In the genomic region with DNA sequence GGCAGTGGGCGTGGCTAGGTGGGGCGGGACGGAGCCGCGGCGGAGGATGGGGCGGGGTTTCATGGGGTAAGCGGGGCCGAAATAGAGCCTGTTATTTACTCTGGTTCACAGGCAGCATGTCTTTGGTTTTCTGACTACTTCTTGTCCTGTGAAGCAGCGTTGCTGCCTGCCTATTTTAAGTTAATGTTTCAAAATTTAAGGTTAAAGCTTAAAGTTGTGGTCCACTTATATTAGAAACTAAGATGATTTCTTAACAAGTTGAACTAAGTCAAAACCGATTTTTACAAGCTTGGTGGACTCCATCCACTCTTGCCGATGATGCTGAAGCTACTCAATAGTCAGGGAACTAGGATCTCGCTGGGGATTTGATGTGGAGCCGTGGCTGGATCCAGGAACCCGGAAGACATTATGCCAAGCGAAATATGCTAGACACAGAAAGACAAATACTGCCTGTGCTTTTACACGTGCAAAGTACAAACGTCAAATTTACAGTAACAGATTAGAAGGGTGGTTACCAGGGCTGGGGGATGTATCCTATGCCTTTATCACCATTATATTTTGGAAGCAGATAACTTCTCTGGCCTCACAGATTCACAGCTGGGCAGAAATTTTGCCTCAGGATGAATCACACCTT, we compare ENCODE assay signal across 8 cellular contexts. TPM values are rescaled to one million over a fixed set of nuclear protein-coding genes. Genes with fewer than 3 reads are reported as not detected.
A peak's percentile ranks its signal among the peaks of the same experiment; 100 is the strongest.
DNase-seq lines count a peak whose midpoint lies in the region; ATAC-seq and TF ChIP-seq lines count a peak whose summit lies in the region.

No MANE protein-coding gene starts in this region.

- H3K9me3 Mint-ChIP-seq in naive thymus-derived CD8-positive, alpha-beta T cell: peaks cover 0 to 25% (median 18%) of the 10 kb centered on the region in 9 donors

- no peak for TF ChIP-seq POLR2A in IMR-90 (IDR thresholded peaks at IDR 0.05; ENCODE audit: low read depth, low read length)
- TF ChIP-seq POLR2A in breast epithelium (IDR thresholded peaks at IDR 0.05): no peak

- H4K5ac ChIP-seq in IMR-90 (ENCODE audit: low read depth, low read length): peak overlapping the region; percentile 32; the same call in 1 of the 2 replicates

- H2BK5ac ChIP-seq in IMR-90 (ENCODE audit: low read depth, low read length, poor library complexity, severe bottlenecking): no peak overlapping the region

- H3K4me1 Mint-ChIP-seq in naive thymus-derived CD8-positive, alpha-beta T cell: peaks cover 20 to 38% (median 36%) of the 10 kb centered on the region in 4 donors

- peak overlapping the region; percentile 52 for H3K4me2 ChIP-seq in IMR-90 (ENCODE audit: low read depth, low read length)

- H3K36me3 ChIP-seq in IMR-90 (ENCODE audit: control insufficient read depth, insufficient read depth, low read length) (peaks cover 2% of the 10 kb centered on the region), breast epithelium (no peaks in the 10 kb centered on the region)

- H3K79me1 ChIP-seq in IMR-90 (ENCODE audit: low read depth in 1 of 2, low read length in 2 of 2): peaks cover 14 to 21% of the 10 kb centered on the region in 2 experiments

- no peak overlapping the region for H2AK5ac ChIP-seq in IMR-90 (ENCODE audit: low read depth, low read length)

- peak overlapping the region; percentile 68; the same call in 1 of the 2 replicates for H3K14ac ChIP-seq in IMR-90 (replicated peaks; ENCODE audit: low read depth, low read length)

- peak overlapping the region; percentile 89 for H2AFZ ChIP-seq in IMR-90 (replicated peaks; ENCODE audit: low read length, poor library complexity)

- no peak overlapping the region for H2BK20ac ChIP-seq in IMR-90 (ENCODE audit: low read depth, low read length)

- H2BK15ac ChIP-seq in IMR-90 (ENCODE audit: low read depth, low read length): no peak overlapping the region

- H3K56ac ChIP-seq in IMR-90 (ENCODE audit: extremely low read depth, insufficient read depth, low read length): no peak overlapping the region

- peaks cover 2% of the 10 kb centered on the region for H3K4me1 ChIP-seq in IMR-90 (ENCODE audit: control insufficient read depth, insufficient read depth, low read length)
- H3K4me1 ChIP-seq in breast epithelium: peaks cover 0 to 4% of the 10 kb centered on the region in 2 donors

- no peak overlapping the region for H4K91ac ChIP-seq in IMR-90 (ENCODE audit: insufficient read depth, low read depth, low read length)

- H3K9ac ChIP-seq in IMR-90 (ENCODE audit: low read depth, low read length): peak overlapping the region; percentile 30; the same call in 1 of the 2 replicates

- TF ChIP-seq CTCF in AG09309 (IDR thresholded peaks at IDR 0.05; ENCODE audit: control insufficient read depth, insufficient read depth, low read depth, low read length, missing control alignments) (no peak), IMR-90 (conservative IDR thresholded peaks at IDR 0.05; ENCODE audit: low read depth, low read length) (no peak), breast epithelium (IDR thresholded peaks at IDR 0.05) (no peak)

- TF ChIP-seq RAD21 in IMR-90 (IDR thresholded peaks at IDR 0.05; ENCODE audit: low read length): no peak

- H2AK9ac ChIP-seq in IMR-90 (replicated peaks; ENCODE audit: low read depth, low read length, poor library complexity): no peak overlapping the region

- no peak overlapping the region for H2BK120ac ChIP-seq in IMR-90 (ENCODE audit: low read depth, low read length)

- in situ Hi-C loops in IMR-90 (cut with MboI; ENCODE audit: low sequenced_read_pairs): no loop called here

- no peak overlapping the region; the same call in 1 of the 2 replicates for H3K4ac ChIP-seq in IMR-90 (ENCODE audit: low read depth, low read length)

- DNase-seq in AG09309 (ENCODE audit: low read depth) (no peak), IMR-90 (no peak), breast epithelium (ENCODE audit: low spot score in 2 of 2) (no peak), NCI-H510A (lab: John Stamatoyannopoulos, UW) (no peak)
- DNase-seq in naive thymus-derived CD8-positive, alpha-beta T cell: no peak
- DNase-seq in stimulated activated CD4-positive, alpha-beta T cell treated with anti-CD3 and anti-CD28 coated beads, Interleukin-4, amount 100 ng/mL, for 24 hours: no peak
- no peak for DNase-seq in effector CD8-positive, alpha-beta T cell (lab: John Stamatoyannopoulos, UW)

- H3K27ac ChIP-seq in IMR-90 (ENCODE audit: insufficient read depth, low read length) (no peak overlapping the region), breast epithelium (peak overlapping the region; percentile 91 to 97)

- H3K23ac ChIP-seq in IMR-90 (ENCODE audit: low read depth, low read length): no peak overlapping the region

- 0% methylated on average over 7 of the region's 18 CpGs; no CpG with 5 or more reads in 1 of the 2 experiments for WGBS in IMR-90 (ENCODE audit: extremely low coverage in 2 of 2, insufficient read length in 1 of 2), 2 experiments

- H3K18ac ChIP-seq in IMR-90 (ENCODE audit: low read depth, low read length): no peak overlapping the region

- BruUV-seq in IMR-90 (replicated peaks; lab: Mats Ljungman, UMichigan): no TSS peak

- CTCF ChIA-PET in IMR-90 (lab: Yijun Ruan, JAX): interaction anchor here (0.7 to 1.1 kb wide), 2 partner anchors 75 to 97 kb away, joined by 3 to 6 read pairs; no protein-coding TSS in a partner anchor

- H3K27me3 ChIP-seq in IMR-90 (ENCODE audit: control insufficient read depth, insufficient read depth, low read length) (no peaks in the 10 kb centered on the region), breast epithelium (no peaks in the 10 kb centered on the region)

- H3K27me3 Mint-ChIP-seq in naive thymus-derived CD8-positive, alpha-beta T cell: no peaks in the 10 kb centered on the region

- dilution Hi-C loops in IMR-90 (cut with HindIII; ENCODE audit: low sequenced_read_pairs, unreplicated experiment): no loop called here

- H3K9me3 ChIP-seq in IMR-90 (ENCODE audit: control insufficient read depth, insufficient read depth, low read length) (peaks cover 10% of the 10 kb centered on the region), breast epithelium (no peaks in the 10 kb centered on the region)

- no peak for ATAC-seq in IMR-90 (ENCODE audit: low read depth)
- ATAC-seq in naive thymus-derived CD8-positive, alpha-beta T cell: no peak
- ATAC-seq in GM18873 (IDR thresholded peaks at IDR 0.05; ENCODE audit: low FRiP score, unreplicated experiment): no peak

- peak overlapping the region; percentile 11 for H3K4me3 ChIP-seq in AG09309 (ENCODE audit: control insufficient read depth, low read depth, low read length)
- peak overlapping the region; percentile 31; the same call in 1 of the 2 replicates for H3K4me3 ChIP-seq in IMR-90 (ENCODE audit: insufficient read depth, low read depth, low read length)
- peak overlapping the region; percentile 73 to 95 (median 78) for H3K4me3 ChIP-seq in breast epithelium

- peak overlapping the region; percentile 90 to 99 (median 96) for H3K27ac Mint-ChIP-seq in naive thymus-derived CD8-positive, alpha-beta T cell

- H4K8ac ChIP-seq in IMR-90 (ENCODE audit: low read depth in 2 of 2, low read length in 2 of 2): peak overlapping the region; percentile 62 to 73; a peak in 3 of 4 replicates

- H4K20me1 ChIP-seq in IMR-90 (ENCODE audit: insufficient read depth, low read length): no peaks in the 10 kb centered on the region

- H3K9me1 ChIP-seq in IMR-90 (ENCODE audit: insufficient read depth, low read length): no peaks in the 10 kb centered on the region

- H3K4me3 Mint-ChIP-seq in naive thymus-derived CD8-positive, alpha-beta T cell: peak overlapping the region; percentile 88 to 99 (median 96)

- POLR2A ChIA-PET in IMR-90 (lab: Charles Lee; ENCODE audit: unreplicated experiment): interaction anchor here (0.6 kb wide), 1 partner anchor 1365 kb away, joined by 4 read pairs; no protein-coding TSS in a partner anchor
- POLR2A ChIA-PET in naive thymus-derived CD8-positive, alpha-beta T cell (lab: Charles Lee): interaction anchor here (0.6 to 3.0 kb wide), 5 partner anchors 25 to 1386 kb away, joined by 3 to 26 read pairs (median 3); partner anchors contain the start of genes PPP2R1A and ZNF836

- intact Hi-C loops in IMR-90 (cut with micrococcal nuclease) (no loop called here), breast epithelium (cut with DNase I; ENCODE audit: low total_unique reads) (loop anchor here (5.0 kb wide), 1 partner anchor 92 kb away; no protein-coding TSS in a partner anchor)

- peaks cover 7 to 13% (median 10%) of the 10 kb centered on the region in 3 donors for H3K36me3 Mint-ChIP-seq in naive thymus-derived CD8-positive, alpha-beta T cell

TF ChIP-seq in IMR-90, 13 proteins besides CTCF, POLR2A, EP300 and RAD21 (continues in another document):
- TF ChIP-seq CHD1 (IDR thresholded peaks at IDR 0.05; ENCODE audit: low read depth, low read length): no peak
- TF ChIP-seq MAFK (IDR thresholded peaks at IDR 0.05; ENCODE audit: low read depth, low read length): no peak

RNA-seq across cellular contexts. Expression of gene ZNF616, which starts 0.5 kb away (rescaled TPM):
- 13.3 and 13.6 TPM in 2 replicates for total RNA-seq in IMR-90 (2012; rRNA removed)
- 2.0 and 2.8 TPM in 2 replicates for polyA plus RNA-seq in IMR-90 (2012; rRNA removed)
- 0.66 and 0.70 TPM in 2 replicates for polyA plus RNA-seq in IMR-90 (2012; cell fraction: cytosol; rRNA removed)
- 0.42 and 2.2 TPM in 2 replicates for polyA plus RNA-seq in IMR-90 (2012; cell fraction: nucleus; rRNA removed; ENCODE audit: low replicate concordance)
- total RNA-seq in breast epithelium: 10 to 100 TPM in 1 of 3 donors, 1 to 10 TPM in 2; 5.8 to 14.0 (median 7.2) TPM
- total RNA-seq in naive thymus-derived CD8-positive, alpha-beta T cell: 10 to 100 TPM; 15.5 to 16.7 TPM
- polyA plus RNA-seq in naive thymus-derived CD8-positive, alpha-beta T cell: 1 to 10 TPM; 2.3 to 6.7 (median 4.9) TPM

RNA-seq across cellular contexts. Expression of gene ZNF836, which starts 31.2 kb away (rescaled TPM):
- total RNA-seq in IMR-90 (2012; rRNA removed): 4.1 and 5.0 TPM in 2 replicates
- 1.1 and 1.4 TPM in 2 replicates for polyA plus RNA-seq in IMR-90 (2012; rRNA removed)
- 0.76 and 1.3 TPM in 2 replicates for polyA plus RNA-seq in IMR-90 (2012; cell fraction: cytosol; rRNA removed)
- polyA plus RNA-seq in IMR-90 (2012; cell fraction: nucleus; rRNA removed; ENCODE audit: low replicate concordance): 1.2 and 2.9 TPM in 2 replicates
- total RNA-seq in breast epithelium: 10 to 100 TPM; 10.2 to 21.8 (median 16.4) TPM
- 10 to 100 TPM; 45.7 to 46.6 TPM for total RNA-seq in naive thymus-derived CD8-positive, alpha-beta T cell
- polyA plus RNA-seq in naive thymus-derived CD8-positive, alpha-beta T cell: 10 to 100 TPM; 10.2 to 19.8 (median 12.8) TPM

RNA-seq across cellular contexts. Expression of gene ZNF841, which starts 44.6 kb away (rescaled TPM):
- total RNA-seq in IMR-90 (2012; rRNA removed) (25.8 and 28.9 TPM in 2 replicates), breast epithelium (10 to 100 TPM; 16.0 to 25.9 (median 19.3) TPM)
- polyA plus RNA-seq in IMR-90 (2012; rRNA removed): 6.0 and 8.5 TPM in 2 replicates
- 1.8 and 2.0 TPM in 2 replicates for polyA plus RNA-seq in IMR-90 (2012; cell fraction: cytosol; rRNA removed)
- polyA plus RNA-seq in IMR-90 (2012; cell fraction: nucleus; rRNA removed; ENCODE audit: low replicate concordance): 7.2 and 31.4 TPM in 2 replicates
- total RNA-seq in naive thymus-derived CD8-positive, alpha-beta T cell: 10 to 100 TPM; 39.4 to 46.1 TPM
- polyA plus RNA-seq in naive thymus-derived CD8-positive, alpha-beta T cell: 1 to 10 TPM; 1.2 to 5.0 (median 1.5) TPM

RNA-seq across cellular contexts. Expression of gene PPP2R1A, which starts 49.7 kb away (rescaled TPM):
- total RNA-seq in IMR-90 (2012; rRNA removed) (137 and 173 TPM in 2 replicates), breast epithelium (100 to 1,000 TPM; 145 to 198 (median 175) TPM)
- 250 and 292 TPM in 2 replicates for polyA plus RNA-seq in IMR-90 (2012; rRNA removed)
- polyA plus RNA-seq in IMR-90 (2012; cell fraction: cytosol; rRNA removed): 251 and 446 TPM in 2 replicates
- polyA plus RNA-seq in IMR-90 (2012; cell fraction: nucleus; rRNA removed; ENCODE audit: low replicate concordance): 89.3 and 214 TPM in 2 replicates
- 100 to 1,000 TPM; 184 TPM for total RNA-seq in naive thymus-derived CD8-positive, alpha-beta T cell
- polyA plus RNA-seq in naive thymus-derived CD8-positive, alpha-beta T cell: 100 to 1,000 TPM; 148 to 174 (median 170) TPM

Comparison
In these comparisons a context has a peak if more than half of its experiments do, and no peak if none do; other contexts are left out.
1. H3K4me3 ChIP-seq: peak in every context shown above with its lines; median percentile 78 in breast epithelium; 31 in IMR-90; 11 in AG09309.